ENCODE assay signal across 2 cellular contexts in the genomic region with DNA sequence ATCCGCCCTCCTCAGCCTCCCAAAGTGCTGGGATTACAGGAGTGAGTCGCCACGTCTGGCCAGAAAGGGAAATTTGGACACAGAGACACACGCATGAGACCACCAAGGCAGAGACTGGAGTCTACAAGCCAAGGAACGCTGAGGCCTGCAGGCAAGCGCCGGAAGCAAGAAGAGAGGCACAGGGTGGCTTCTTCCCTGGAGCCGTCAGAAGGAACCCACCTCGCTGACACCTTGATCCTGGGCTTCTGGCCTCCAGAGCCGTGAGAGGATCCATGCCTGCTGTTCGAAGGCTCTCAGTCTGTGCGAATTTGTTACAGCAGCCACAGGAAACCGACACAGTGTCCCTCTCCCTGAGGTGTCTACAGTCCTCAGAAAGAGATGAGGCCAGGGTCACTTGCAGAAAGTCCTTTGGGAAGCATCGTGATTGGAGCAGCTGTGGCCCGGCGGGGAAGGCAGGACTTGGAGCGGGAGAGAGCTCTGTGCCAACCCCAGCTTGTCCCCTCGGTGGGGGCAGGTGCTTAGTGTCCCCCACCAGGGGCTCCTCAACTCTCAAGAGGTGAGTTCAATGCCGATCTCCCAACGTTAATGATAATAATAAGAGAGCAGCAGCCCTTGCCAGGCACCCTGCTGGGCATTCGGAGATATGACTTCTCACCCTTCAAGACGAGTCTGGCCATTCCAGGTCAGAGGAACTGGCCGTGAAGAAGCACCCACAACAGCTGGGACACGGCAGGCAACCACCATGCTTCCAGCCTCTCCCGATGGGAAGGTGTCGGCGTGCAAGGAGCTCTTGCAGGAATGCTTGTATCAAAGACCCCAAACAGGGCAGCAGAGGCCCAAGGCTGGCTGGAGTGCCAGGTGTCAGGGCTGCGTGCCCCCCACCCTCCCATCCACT.
TF ChIP-seq lines count a peak whose summit lies in the region.

No MANE protein-coding gene starts in this region.

TF ChIP-seq in H1, 55 proteins besides CTCF, POLR2A, EP300 and RAD21 (continues in another document):
- TF ChIP-seq GTF2F1 (IDR thresholded peaks at IDR 0.05; ENCODE audit: borderline replicate concordance, low read depth, low read length) (no peak), SP4 (IDR thresholded peaks at IDR 0.05; ENCODE audit: low read length) (no peak), CTBP2 (IDR thresholded peaks at IDR 0.05; ENCODE audit: borderline replicate concordance, insufficient read depth, insufficient read length, low read length) (no peak), CHD2 (IDR thresholded peaks at IDR 0.05; ENCODE audit: low read length) (no peak), RNF2 (IDR thresholded peaks at IDR 0.05; ENCODE audit: borderline replicate concordance, low read depth, low read length, missing control alignments, poor library complexity, severe bottlenecking) (no peak), JUN (IDR thresholded peaks at IDR 0.05; ENCODE audit: low read depth, low read length) (no peak), TAF7 (optimal IDR thresholded peaks at IDR 0.05; ENCODE audit: borderline replicate concordance, low read depth, low read length) (no peak), SP1 (IDR thresholded peaks at IDR 0.05; ENCODE audit: low read depth, low read length) (no peak), ZNF274 (IDR thresholded peaks at IDR 0.05; ENCODE audit: borderline replicate concordance, extremely low read depth, low read length) (no peak), EGR1 (IDR thresholded peaks at IDR 0.05; ENCODE audit: borderline replicate concordance, low read depth, low read length) (no peak), ASH2L (IDR thresholded peaks at IDR 0.05; ENCODE audit: low read length) (no peak), SP2 (IDR thresholded peaks at IDR 0.05; ENCODE audit: low read length) (no peak), SUZ12 (IDR thresholded peaks at IDR 0.05; ENCODE audit: low read length) (no peak), SIRT6 (IDR thresholded peaks at IDR 0.05; ENCODE audit: low read length) (no peak), FOSL1 (IDR thresholded peaks at IDR 0.05; ENCODE audit: insufficient read depth, low read depth, low read length) (no peak)
- TF ChIP-seq, protein P1, sequence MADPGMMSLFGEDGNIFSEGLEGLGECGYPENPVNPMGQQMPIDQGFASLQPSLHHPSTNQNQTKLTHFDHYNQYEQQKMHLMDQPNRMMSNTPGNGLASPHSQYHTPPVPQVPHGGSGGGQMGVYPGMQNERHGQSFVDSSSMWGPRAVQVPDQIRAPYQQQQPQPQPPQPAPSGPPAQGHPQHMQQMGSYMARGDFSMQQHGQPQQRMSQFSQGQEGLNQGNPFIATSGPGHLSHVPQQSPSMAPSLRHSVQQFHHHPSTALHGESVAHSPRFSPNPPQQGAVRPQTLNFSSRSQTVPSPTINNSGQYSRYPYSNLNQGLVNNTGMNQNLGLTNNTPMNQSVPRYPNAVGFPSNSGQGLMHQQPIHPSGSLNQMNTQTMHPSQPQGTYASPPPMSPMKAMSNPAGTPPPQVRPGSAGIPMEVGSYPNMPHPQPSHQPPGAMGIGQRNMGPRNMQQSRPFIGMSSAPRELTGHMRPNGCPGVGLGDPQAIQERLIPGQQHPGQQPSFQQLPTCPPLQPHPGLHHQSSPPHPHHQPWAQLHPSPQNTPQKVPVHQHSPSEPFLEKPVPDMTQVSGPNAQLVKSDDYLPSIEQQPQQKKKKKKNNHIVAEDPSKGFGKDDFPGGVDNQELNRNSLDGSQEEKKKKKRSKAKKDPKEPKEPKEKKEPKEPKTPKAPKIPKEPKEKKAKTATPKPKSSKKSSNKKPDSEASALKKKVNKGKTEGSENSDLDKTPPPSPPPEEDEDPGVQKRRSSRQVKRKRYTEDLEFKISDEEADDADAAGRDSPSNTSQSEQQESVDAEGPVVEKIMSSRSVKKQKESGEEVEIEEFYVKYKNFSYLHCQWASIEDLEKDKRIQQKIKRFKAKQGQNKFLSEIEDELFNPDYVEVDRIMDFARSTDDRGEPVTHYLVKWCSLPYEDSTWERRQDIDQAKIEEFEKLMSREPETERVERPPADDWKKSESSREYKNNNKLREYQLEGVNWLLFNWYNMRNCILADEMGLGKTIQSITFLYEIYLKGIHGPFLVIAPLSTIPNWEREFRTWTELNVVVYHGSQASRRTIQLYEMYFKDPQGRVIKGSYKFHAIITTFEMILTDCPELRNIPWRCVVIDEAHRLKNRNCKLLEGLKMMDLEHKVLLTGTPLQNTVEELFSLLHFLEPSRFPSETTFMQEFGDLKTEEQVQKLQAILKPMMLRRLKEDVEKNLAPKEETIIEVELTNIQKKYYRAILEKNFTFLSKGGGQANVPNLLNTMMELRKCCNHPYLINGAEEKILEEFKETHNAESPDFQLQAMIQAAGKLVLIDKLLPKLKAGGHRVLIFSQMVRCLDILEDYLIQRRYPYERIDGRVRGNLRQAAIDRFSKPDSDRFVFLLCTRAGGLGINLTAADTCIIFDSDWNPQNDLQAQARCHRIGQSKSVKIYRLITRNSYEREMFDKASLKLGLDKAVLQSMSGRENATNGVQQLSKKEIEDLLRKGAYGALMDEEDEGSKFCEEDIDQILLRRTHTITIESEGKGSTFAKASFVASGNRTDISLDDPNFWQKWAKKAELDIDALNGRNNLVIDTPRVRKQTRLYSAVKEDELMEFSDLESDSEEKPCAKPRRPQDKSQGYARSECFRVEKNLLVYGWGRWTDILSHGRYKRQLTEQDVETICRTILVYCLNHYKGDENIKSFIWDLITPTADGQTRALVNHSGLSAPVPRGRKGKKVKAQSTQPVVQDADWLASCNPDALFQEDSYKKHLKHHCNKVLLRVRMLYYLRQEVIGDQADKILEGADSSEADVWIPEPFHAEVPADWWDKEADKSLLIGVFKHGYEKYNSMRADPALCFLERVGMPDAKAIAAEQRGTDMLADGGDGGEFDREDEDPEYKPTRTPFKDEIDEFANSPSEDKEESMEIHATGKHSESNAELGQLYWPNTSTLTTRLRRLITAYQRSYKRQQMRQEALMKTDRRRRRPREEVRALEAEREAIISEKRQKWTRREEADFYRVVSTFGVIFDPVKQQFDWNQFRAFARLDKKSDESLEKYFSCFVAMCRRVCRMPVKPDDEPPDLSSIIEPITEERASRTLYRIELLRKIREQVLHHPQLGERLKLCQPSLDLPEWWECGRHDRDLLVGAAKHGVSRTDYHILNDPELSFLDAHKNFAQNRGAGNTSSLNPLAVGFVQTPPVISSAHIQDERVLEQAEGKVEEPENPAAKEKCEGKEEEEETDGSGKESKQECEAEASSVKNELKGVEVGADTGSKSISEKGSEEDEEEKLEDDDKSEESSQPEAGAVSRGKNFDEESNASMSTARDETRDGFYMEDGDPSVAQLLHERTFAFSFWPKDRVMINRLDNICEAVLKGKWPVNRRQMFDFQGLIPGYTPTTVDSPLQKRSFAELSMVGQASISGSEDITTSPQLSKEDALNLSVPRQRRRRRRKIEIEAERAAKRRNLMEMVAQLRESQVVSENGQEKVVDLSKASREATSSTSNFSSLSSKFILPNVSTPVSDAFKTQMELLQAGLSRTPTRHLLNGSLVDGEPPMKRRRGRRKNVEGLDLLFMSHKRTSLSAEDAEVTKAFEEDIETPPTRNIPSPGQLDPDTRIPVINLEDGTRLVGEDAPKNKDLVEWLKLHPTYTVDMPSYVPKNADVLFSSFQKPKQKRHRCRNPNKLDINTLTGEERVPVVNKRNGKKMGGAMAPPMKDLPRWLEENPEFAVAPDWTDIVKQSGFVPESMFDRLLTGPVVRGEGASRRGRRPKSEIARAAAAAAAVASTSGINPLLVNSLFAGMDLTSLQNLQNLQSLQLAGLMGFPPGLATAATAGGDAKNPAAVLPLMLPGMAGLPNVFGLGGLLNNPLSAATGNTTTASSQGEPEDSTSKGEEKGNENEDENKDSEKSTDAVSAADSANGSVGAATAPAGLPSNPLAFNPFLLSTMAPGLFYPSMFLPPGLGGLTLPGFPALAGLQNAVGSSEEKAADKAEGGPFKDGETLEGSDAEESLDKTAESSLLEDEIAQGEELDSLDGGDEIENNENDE (IDR thresholded peaks at IDR 0.05; ENCODE audit: insufficient replicate concordance, low read length): no peak
- TF ChIP-seq, protein P2, sequence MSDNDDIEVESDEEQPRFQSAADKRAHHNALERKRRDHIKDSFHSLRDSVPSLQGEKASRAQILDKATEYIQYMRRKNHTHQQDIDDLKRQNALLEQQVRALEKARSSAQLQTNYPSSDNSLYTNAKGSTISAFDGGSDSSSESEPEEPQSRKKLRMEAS (IDR thresholded peaks at IDR 0.05): no peak

TF ChIP-seq in GM23338, 12 proteins besides CTCF, POLR2A, EP300 and RAD21 (continues in another document):
- no peak for TF ChIP-seq ZNF331 (CRISPR knock-in tag; IDR thresholded peaks at IDR 0.05; ENCODE audit: low read depth)
- no peak for TF ChIP-seq NANOG (IDR thresholded peaks at IDR 0.05; ENCODE audit: borderline replicate concordance)
- no peak for TF ChIP-seq JUNB (IDR thresholded peaks at IDR 0.05; ENCODE audit: unreplicated experiment)
- TF ChIP-seq, protein P3, sequence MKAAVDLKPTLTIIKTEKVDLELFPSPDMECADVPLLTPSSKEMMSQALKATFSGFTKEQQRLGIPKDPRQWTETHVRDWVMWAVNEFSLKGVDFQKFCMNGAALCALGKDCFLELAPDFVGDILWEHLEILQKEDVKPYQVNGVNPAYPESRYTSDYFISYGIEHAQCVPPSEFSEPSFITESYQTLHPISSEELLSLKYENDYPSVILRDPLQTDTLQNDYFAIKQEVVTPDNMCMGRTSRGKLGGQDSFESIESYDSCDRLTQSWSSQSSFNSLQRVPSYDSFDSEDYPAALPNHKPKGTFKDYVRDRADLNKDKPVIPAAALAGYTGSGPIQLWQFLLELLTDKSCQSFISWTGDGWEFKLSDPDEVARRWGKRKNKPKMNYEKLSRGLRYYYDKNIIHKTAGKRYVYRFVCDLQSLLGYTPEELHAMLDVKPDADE (IDR thresholded peaks at IDR 0.05): no peak
- no peak for TF ChIP-seq ZNF114 (CRISPR knock-in tag; IDR thresholded peaks at IDR 0.05)
- TF ChIP-seq, protein P4, sequence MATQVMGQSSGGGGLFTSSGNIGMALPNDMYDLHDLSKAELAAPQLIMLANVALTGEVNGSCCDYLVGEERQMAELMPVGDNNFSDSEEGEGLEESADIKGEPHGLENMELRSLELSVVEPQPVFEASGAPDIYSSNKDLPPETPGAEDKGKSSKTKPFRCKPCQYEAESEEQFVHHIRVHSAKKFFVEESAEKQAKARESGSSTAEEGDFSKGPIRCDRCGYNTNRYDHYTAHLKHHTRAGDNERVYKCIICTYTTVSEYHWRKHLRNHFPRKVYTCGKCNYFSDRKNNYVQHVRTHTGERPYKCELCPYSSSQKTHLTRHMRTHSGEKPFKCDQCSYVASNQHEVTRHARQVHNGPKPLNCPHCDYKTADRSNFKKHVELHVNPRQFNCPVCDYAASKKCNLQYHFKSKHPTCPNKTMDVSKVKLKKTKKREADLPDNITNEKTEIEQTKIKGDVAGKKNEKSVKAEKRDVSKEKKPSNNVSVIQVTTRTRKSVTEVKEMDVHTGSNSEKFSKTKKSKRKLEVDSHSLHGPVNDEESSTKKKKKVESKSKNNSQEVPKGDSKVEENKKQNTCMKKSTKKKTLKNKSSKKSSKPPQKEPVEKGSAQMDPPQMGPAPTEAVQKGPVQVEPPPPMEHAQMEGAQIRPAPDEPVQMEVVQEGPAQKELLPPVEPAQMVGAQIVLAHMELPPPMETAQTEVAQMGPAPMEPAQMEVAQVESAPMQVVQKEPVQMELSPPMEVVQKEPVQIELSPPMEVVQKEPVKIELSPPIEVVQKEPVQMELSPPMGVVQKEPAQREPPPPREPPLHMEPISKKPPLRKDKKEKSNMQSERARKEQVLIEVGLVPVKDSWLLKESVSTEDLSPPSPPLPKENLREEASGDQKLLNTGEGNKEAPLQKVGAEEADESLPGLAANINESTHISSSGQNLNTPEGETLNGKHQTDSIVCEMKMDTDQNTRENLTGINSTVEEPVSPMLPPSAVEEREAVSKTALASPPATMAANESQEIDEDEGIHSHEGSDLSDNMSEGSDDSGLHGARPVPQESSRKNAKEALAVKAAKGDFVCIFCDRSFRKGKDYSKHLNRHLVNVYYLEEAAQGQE (IDR thresholded peaks at IDR 0.05; ENCODE audit: unreplicated experiment): no peak
- TF ChIP-seq CREB1 (CRISPR knock-in tag; IDR thresholded peaks at IDR 0.05; ENCODE audit: low read depth): no peak
- no peak for TF ChIP-seq POLR2AphosphoS5 (IDR thresholded peaks at IDR 0.05; ENCODE audit: low read depth)
- no peak for TF ChIP-seq EZH2 (IDR thresholded peaks at IDR 0.05; ENCODE audit: low read depth, unreplicated experiment)
- no peak for TF ChIP-seq EZH2phosphoT487 (IDR thresholded peaks at IDR 0.05; ENCODE audit: unreplicated experiment)
